24 cellular contexts compared by ENCODE assay signal in genomic region chr5:139037732-139038131, GRCh38.
"Had no signal": no experiment of that assay in that cellular context is flagged by ENCODE, and none has a peak within 500 bp of the region (broad histone marks: within the 10 kb centered on the region; RNA-seq: fewer than 3 reads in every experiment).

No MANE protein-coding gene starts in this region.

- H3K4me1 ChIP-seq: pancreas, psoas muscle, right atrium auricular region, transverse colon had no signal

- H3K27me3 Mint-ChIP-seq: activated naive CD8-positive, alpha-beta T cell treated with anti-CD3 and anti-CD28 coated beads, Interleukin-2, amount 10 ng/mL, durations not matched to agents 7 days and 5 days; natural killer cell treated with Interleukin-12 subunit alpha and Interleukin-12 subunit beta and Interleukin-15 and Interleukin-18, amount 100 ng/mL, for 72 hours had no signal

- DNase-seq: activated CD4-positive, alpha-beta T cell treated with anti-CD3 and anti-CD28 coated beads for 4 hours; activated CD4-positive, alpha-beta T cell treated with anti-CD3 and anti-CD28 coated beads, Interleukin-2, amount 50 U/mL, for 48 hours; activated CD8-positive, alpha-beta memory T cell treated with anti-CD3 and anti-CD28 coated beads, Interleukin-2, amount 50 U/mL, for 48 hours; activated gamma-delta T cell; activated naive CD8-positive, alpha-beta T cell treated with anti-CD3 and anti-CD28 coated beads, Interleukin-2, amount 10 ng/mL, durations not matched to agents 7 days and 5 days; activated T-cell treated with anti-CD3 and anti-CD28 coated beads, Interleukin-2, amount 50 U/mL, for 48 hours; amygdala; cerebellar nuclear complex; cortex of kidney; effector CD4-positive, alpha-beta T cell; glutamatergic neuron; hippocampal formation; left ventricle myocardium superior; mammary epithelial cell; midbrain; pancreas; psoas muscle; stimulated activated CD4-positive, alpha-beta T cell treated with anti-CD3 and anti-CD28 coated beads, Interleukin-1b, Interleukin-23, amount 100 ng/mL, for 48 hours; T-helper 9 cell; transverse colon had no signal

- H3K9me3 Mint-ChIP-seq: natural killer cell treated with Interleukin-12 subunit alpha and Interleukin-12 subunit beta and Interleukin-15 and Interleukin-18, amount 100 ng/mL, for 72 hours had no signal

- H3K27ac ChIP-seq: neutrophil, pancreas, psoas muscle, right atrium auricular region, transverse colon had no signal

- H3K4me1 Mint-ChIP-seq: activated naive CD8-positive, alpha-beta T cell treated with anti-CD3 and anti-CD28 coated beads, Interleukin-2, amount 10 ng/mL, durations not matched to agents 7 days and 5 days; WTC11 had no signal

- H3K9me3 ChIP-seq: neutrophil, pancreas, psoas muscle, right atrium auricular region, transverse colon had no signal

- H3K27ac Mint-ChIP-seq: activated naive CD8-positive, alpha-beta T cell treated with anti-CD3 and anti-CD28 coated beads, Interleukin-2, amount 10 ng/mL, durations not matched to agents 7 days and 5 days; natural killer cell treated with Interleukin-12 subunit alpha and Interleukin-12 subunit beta and Interleukin-15 and Interleukin-18, amount 100 ng/mL, for 72 hours; WTC11 had no signal

- H3K4me3 Mint-ChIP-seq: activated naive CD8-positive, alpha-beta T cell treated with anti-CD3 and anti-CD28 coated beads, Interleukin-2, amount 10 ng/mL, durations not matched to agents 7 days and 5 days; natural killer cell treated with Interleukin-12 subunit alpha and Interleukin-12 subunit beta and Interleukin-15 and Interleukin-18, amount 100 ng/mL, for 72 hours; WTC11 had no signal

- ATAC-seq: pancreas, psoas muscle, WTC11 had no signal

- H3K4me3 ChIP-seq: pancreas, psoas muscle, right atrium auricular region, transverse colon had no signal

- H3K27me3 ChIP-seq: neutrophil, pancreas, right atrium auricular region, transverse colon had no signal

- H3K36me3 ChIP-seq: right atrium auricular region, transverse colon had no signal
